In genomic region chr12:46560078-46560477, GRCh38 we compare ENCODE assay signal across 17 cellular contexts.
DNase-seq lines count a peak whose midpoint lies in the region; ATAC-seq and TF ChIP-seq lines count a peak whose summit lies in the region.
"Had no signal": no experiment of that assay in that cellular context is flagged by ENCODE, and none has a peak within 500 bp of the region (broad histone marks: within the 10 kb centered on the region; RNA-seq: fewer than 3 reads in every experiment).

No MANE protein-coding gene starts in this region.

- no peaks in the 10 kb centered on the region for H3K36me3 ChIP-seq in breast epithelium
- H3K36me3 ChIP-seq in vagina = no peaks in the 10 kb centered on the region
- H3K36me3 ChIP-seq: heart right ventricle had no signal

- no peaks in the 10 kb centered on the region for H3K27me3 Mint-ChIP-seq in nephron (ENCODE audit: low read depth)
- H3K27me3 Mint-ChIP-seq: activated CD8-positive, alpha-beta memory T cell treated with anti-CD3 and anti-CD28 coated beads, Interleukin-2, amount 10 ng/mL, durations not matched to agents 7 days and 5 days had no signal

- H3K4me1 ChIP-seq in breast epithelium (peaks cover 0 to 4% of the 10 kb centered on the region in 2 donors), vagina (peaks cover 33% of the 10 kb centered on the region)

- DNase-seq in DMS53 (lab: John Stamatoyannopoulos, UW) (peak; percentile 50), DMS53 treated with DMSO at 0.1 percent for 48 hours (lab: John Stamatoyannopoulos, UW; ENCODE audit: unreplicated experiment) (no peak), breast epithelium (ENCODE audit: low spot score in 2 of 2) (no peak), vagina (ENCODE audit: extremely low spot score in 2 of 2) (no peak), HUDEP-2 (lab: John Stamatoyannopoulos, UW; ENCODE audit: unreplicated experiment in 76 of 76) (no peak)
- DNase-seq: 8988T; activated CD8-positive, alpha-beta memory T cell treated with anti-CD3 and anti-CD28 coated beads, Interleukin-2, amount 10 ng/mL, durations not matched to agents 7 days and 5 days; activated effector memory CD4-positive, alpha-beta T cell treated with anti-CD3 and anti-CD28 coated beads, Interleukin-2, amount 50 U/mL, for 16 hours; CD4-positive, CD25-positive, alpha-beta regulatory T cell; erythroblast; heart right ventricle; NCI-H1694 treated with DMSO at 0.1 percent for 48 hours; NCI-H526; posterior cingulate gyrus had no signal

- no peak overlapping the region for H3K4me3 ChIP-seq in breast epithelium
- H3K4me3 ChIP-seq in vagina = no peak overlapping the region
- H3K4me3 ChIP-seq: heart right ventricle had no signal

- peaks cover 57% of the 10 kb centered on the region for H3K4me1 Mint-ChIP-seq in nephron

- no peak overlapping the region for H3K4me3 Mint-ChIP-seq in nephron
- H3K4me3 Mint-ChIP-seq: activated CD8-positive, alpha-beta memory T cell treated with anti-CD3 and anti-CD28 coated beads, Interleukin-2, amount 10 ng/mL, durations not matched to agents 7 days and 5 days; CD4-positive, CD25-positive, alpha-beta regulatory T cell had no signal

- H3K27ac Mint-ChIP-seq in nephron = peak overlapping the region in 2 of 3 experiments; percentile 88 to 99
- H3K27ac Mint-ChIP-seq: activated CD8-positive, alpha-beta memory T cell treated with anti-CD3 and anti-CD28 coated beads, Interleukin-2, amount 10 ng/mL, durations not matched to agents 7 days and 5 days; CD4-positive, CD25-positive, alpha-beta regulatory T cell had no signal

- no peaks in the 10 kb centered on the region for H3K36me3 Mint-ChIP-seq in nephron (ENCODE audit: low read depth)
- H3K36me3 Mint-ChIP-seq: CD4-positive, CD25-positive, alpha-beta regulatory T cell had no signal

- ATAC-seq in GM19351 (IDR thresholded peaks at IDR 0.05; ENCODE audit: unreplicated experiment) = no peak
- no peak for ATAC-seq in GM19455 (IDR thresholded peaks at IDR 0.05; ENCODE audit: unreplicated experiment)
- ATAC-seq: activated CD8-positive, alpha-beta memory T cell treated with anti-CD3 and anti-CD28 coated beads, Interleukin-2, amount 10 ng/mL, durations not matched to agents 7 days and 5 days; heart right ventricle had no signal

- intact Hi-C loops in breast epithelium (cut with DNase I; ENCODE audit: low total_unique reads) = no loop called here
- intact Hi-C loops in vagina (cut with DNase I) = no loop called here

- H3K9me3 Mint-ChIP-seq in nephron = peaks cover 11% of the 10 kb centered on the region

- H3K27me3 ChIP-seq in breast epithelium = no peaks in the 10 kb centered on the region
- no peaks in the 10 kb centered on the region for H3K27me3 ChIP-seq in vagina
- H3K27me3 ChIP-seq: heart right ventricle had no signal

- peak overlapping the region; percentile 43 to 57 for H3K27ac ChIP-seq in breast epithelium
- peak overlapping the region; percentile 66 for H3K27ac ChIP-seq in vagina

- TF ChIP-seq CTCF in breast epithelium (IDR thresholded peaks at IDR 0.05) (no peak), nephron (IDR thresholded peaks at IDR 0.05; ENCODE audit: unreplicated experiment in 3 of 3) (no peak), vagina (IDR thresholded peaks at IDR 0.05) (no peak)

- no peaks in the 10 kb centered on the region for H3K9me3 ChIP-seq in breast epithelium
- no peaks in the 10 kb centered on the region for H3K9me3 ChIP-seq in vagina

- TF ChIP-seq POLR2A in breast epithelium (IDR thresholded peaks at IDR 0.05) (no peak), vagina (IDR thresholded peaks at IDR 0.05) (no peak)
